In the genomic region with DNA sequence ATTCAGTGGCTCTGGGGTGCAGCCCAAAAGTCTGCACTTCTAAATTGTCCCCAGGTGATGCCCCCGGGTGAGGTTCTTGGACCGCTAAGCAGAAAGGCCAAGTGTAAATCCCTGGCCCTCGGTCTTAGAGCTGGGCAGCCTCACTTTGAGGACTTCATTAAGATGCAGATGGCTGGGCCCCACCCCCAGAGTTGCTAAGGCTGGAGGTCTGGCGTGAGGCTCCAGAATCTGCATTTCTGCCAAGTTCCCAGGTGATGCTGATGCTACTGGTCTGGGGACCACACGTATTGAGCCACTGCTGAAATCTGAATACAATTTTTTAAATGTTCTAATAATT, we compare ENCODE assay signal across 8 cellular contexts. TPM values are rescaled to one million over a fixed set of nuclear protein-coding genes. Genes with fewer than 3 reads are reported as not detected.
A peak's percentile ranks its signal among the peaks of the same experiment; 100 is the strongest.
DNase-seq lines count a peak whose midpoint lies in the region; ATAC-seq lines count a peak whose summit lies in the region.

No MANE protein-coding gene starts in this region.

- intact Hi-C loops in activated CD4-positive, alpha-beta T cell treated with anti-CD3 and anti-CD28 coated beads, Interleukin-2, amount 10 ng/mL, durations not matched to agents 24 days and 14 days (cut with micrococcal nuclease) = loop anchor here (5.0 kb wide), 2 partner anchors 55 to 100 kb away; no protein-coding TSS in a partner anchor

- peak overlapping the region; percentile 95 for H3K4me3 Mint-ChIP-seq in activated CD4-positive, alpha-beta T cell treated with anti-CD3 and anti-CD28 coated beads, Interleukin-2, amount 10 ng/mL, durations not matched to agents 24 days and 14 days
- peak overlapping the region; percentile 90 for H3K4me3 Mint-ChIP-seq in activated T-helper 17 cell treated with anti-CD3 and anti-CD28 coated beads, Interleukin-2, amount 50 U/mL, for 72 hours

- H3K9me3 ChIP-seq in stomach smooth muscle (ENCODE audit: control insufficient read depth in 2 of 2, low read length in 2 of 2) = no peaks in the 10 kb centered on the region

- DNase-seq in activated CD4-positive, alpha-beta T cell treated with anti-CD3 and anti-CD28 coated beads, Interleukin-2, amount 10 ng/mL, durations not matched to agents 24 days and 14 days = peak; percentile 60
- no peak for DNase-seq in activated CD4-positive, alpha-beta T cell treated with anti-CD3 and anti-CD28 coated beads, Interleukin-2, amount 50 U/mL, for 1 hour
- DNase-seq in iPS-NIHi11 (ENCODE audit: low spot score) = peak; percentile 68
- no peak for DNase-seq in cerebellar nuclear complex (lab: John Stamatoyannopoulos, UW)
- no peak for DNase-seq in SHP77 (lab: John Stamatoyannopoulos, UW)

- ATAC-seq in activated T-helper 17 cell treated with anti-CD3 and anti-CD28 coated beads, Interleukin-2, amount 50 U/mL, for 72 hours (replicated peaks) = peak; percentile 2
- no peak for ATAC-seq in HG03460 (IDR thresholded peaks at IDR 0.05; ENCODE audit: unreplicated experiment)

- H3K4me1 Mint-ChIP-seq in activated CD4-positive, alpha-beta T cell treated with anti-CD3 and anti-CD28 coated beads, Interleukin-2, amount 10 ng/mL, durations not matched to agents 24 days and 14 days = peaks cover 32% of the 10 kb centered on the region
- peaks cover 21% of the 10 kb centered on the region for H3K4me1 Mint-ChIP-seq in activated T-helper 17 cell treated with anti-CD3 and anti-CD28 coated beads, Interleukin-2, amount 50 U/mL, for 72 hours

- H3K9me3 Mint-ChIP-seq in activated CD4-positive, alpha-beta T cell treated with anti-CD3 and anti-CD28 coated beads, Interleukin-2, amount 10 ng/mL, durations not matched to agents 24 days and 14 days = no peaks in the 10 kb centered on the region
- H3K9me3 Mint-ChIP-seq in activated T-helper 17 cell treated with anti-CD3 and anti-CD28 coated beads, Interleukin-2, amount 50 U/mL, for 72 hours = no peaks in the 10 kb centered on the region

- H3K36me3 ChIP-seq in stomach smooth muscle (ENCODE audit: control insufficient read depth in 2 of 2, insufficient read depth in 2 of 2, low read length in 2 of 2) = no peaks in the 10 kb centered on the region

- H3K4me3 ChIP-seq in stomach smooth muscle (ENCODE audit: low read length in 2 of 2) = peak overlapping the region; percentile 73 to 87

- H3K9ac ChIP-seq in stomach smooth muscle (ENCODE audit: low read length in 2 of 2) = no peak overlapping the region

- H3K27ac ChIP-seq in stomach smooth muscle (ENCODE audit: low read length) = no peak overlapping the region

- peak overlapping the region; percentile 96 for H3K27ac Mint-ChIP-seq in activated CD4-positive, alpha-beta T cell treated with anti-CD3 and anti-CD28 coated beads, Interleukin-2, amount 10 ng/mL, durations not matched to agents 24 days and 14 days
- peak overlapping the region; percentile 87 for H3K27ac Mint-ChIP-seq in activated T-helper 17 cell treated with anti-CD3 and anti-CD28 coated beads, Interleukin-2, amount 50 U/mL, for 72 hours

- H3K27me3 Mint-ChIP-seq in activated CD4-positive, alpha-beta T cell treated with anti-CD3 and anti-CD28 coated beads, Interleukin-2, amount 10 ng/mL, durations not matched to agents 24 days and 14 days = peaks cover 19% of the 10 kb centered on the region
- H3K27me3 Mint-ChIP-seq in activated T-helper 17 cell treated with anti-CD3 and anti-CD28 coated beads, Interleukin-2, amount 50 U/mL, for 72 hours = no peaks in the 10 kb centered on the region

- H3K36me3 Mint-ChIP-seq in activated CD4-positive, alpha-beta T cell treated with anti-CD3 and anti-CD28 coated beads, Interleukin-2, amount 10 ng/mL, durations not matched to agents 24 days and 14 days (ENCODE audit: low read depth) = peaks cover 12% of the 10 kb centered on the region
- no peaks in the 10 kb centered on the region for H3K36me3 Mint-ChIP-seq in activated T-helper 17 cell treated with anti-CD3 and anti-CD28 coated beads, Interleukin-2, amount 50 U/mL, for 72 hours (ENCODE audit: low read depth)

- H3K4me1 ChIP-seq in stomach smooth muscle (ENCODE audit: control insufficient read depth, insufficient read depth, low read length) = peaks cover 16% of the 10 kb centered on the region

- H3K27me3 ChIP-seq in stomach smooth muscle (ENCODE audit: control insufficient read depth in 1 of 2, insufficient read depth in 2 of 2, low read length in 2 of 2) = no peaks in the 10 kb centered on the region

RNA-seq across cellular contexts. Expression of a gene that starts 0.7 kb away (rescaled TPM):
- 26.9 and 27.6 TPM in 2 replicates for total RNA-seq in activated CD4-positive, alpha-beta T cell treated with anti-CD3 and anti-CD28 coated beads, Interleukin-2, amount 10 ng/mL, durations not matched to agents 24 days and 14 days
- total RNA-seq in activated T-helper 17 cell treated with anti-CD3 and anti-CD28 coated beads, Interleukin-2, amount 50 U/mL, for 72 hours = 10 to 100 TPM in 1 of 2 donors, 1 to 10 TPM in 1; 9.0 to 17.2 TPM

Comparison
In these comparisons a context has a peak if more than half of its experiments do, and no peak if none do; other contexts are left out.
1. DNase-seq: peak in activated CD4-positive, alpha-beta T cell treated with anti-CD3 and anti-CD28 coated beads, Interleukin-2, amount 10 ng/mL, durations not matched to agents 24 days and 14 days (single experiment) and iPS-NIHi11 (single experiment); none in activated CD4-positive, alpha-beta T cell treated with anti-CD3 and anti-CD28 coated beads, Interleukin-2, amount 50 U/mL, for 1 hour (single experiment), cerebellar nuclear complex (0 of 2) and SHP77 (0 of 2).